ENCODE assay signal across 16 cellular contexts in the genomic region with DNA sequence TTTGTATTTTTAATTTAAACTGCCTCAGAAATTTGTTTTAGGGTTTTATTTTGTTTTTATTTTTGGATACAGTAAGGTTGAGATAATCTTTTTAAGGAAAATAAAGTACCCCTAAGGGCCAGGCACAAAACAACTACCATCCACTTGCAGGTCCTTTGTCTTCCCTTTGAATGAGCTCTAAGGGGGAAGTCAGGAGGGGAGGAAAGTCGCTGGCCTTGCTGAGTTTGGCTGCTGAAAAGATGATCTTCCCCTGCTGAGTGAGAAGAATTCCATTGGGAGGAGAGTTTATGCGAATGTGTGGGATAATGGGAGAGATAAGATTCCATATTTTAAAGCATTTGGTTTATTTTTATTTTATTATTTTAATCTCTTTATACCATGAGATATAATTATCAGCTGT.
"Had no signal": no experiment of that assay in that cellular context is flagged by ENCODE, and none has a peak within 500 bp of the region (broad histone marks: within the 10 kb centered on the region; RNA-seq: fewer than 3 reads in every experiment).

No MANE protein-coding gene starts in this region.

- H3K27ac Mint-ChIP-seq: activated CD4-positive, alpha-beta T cell treated with anti-CD3 and anti-CD28 coated beads, Interleukin-2, amount 10 ng/mL, durations not matched to agents 7 days and 5 days; activated naive CD8-positive, alpha-beta T cell treated with anti-CD3 and anti-CD28 coated beads, Interleukin-2, amount 50 U/mL, for 24 hours; T-helper 1 cell treated with Interleukin-12 subunit alpha and Interleukin-12 subunit beta and Interleukin-4 antibody, amounts not matched to agents 30 μg/mL and 1 μg/mL, for 36 hours had no signal

- H3K4me3 Mint-ChIP-seq: activated CD4-positive, alpha-beta T cell treated with anti-CD3 and anti-CD28 coated beads, Interleukin-2, amount 10 ng/mL, durations not matched to agents 7 days and 5 days; activated naive CD8-positive, alpha-beta T cell treated with anti-CD3 and anti-CD28 coated beads, Interleukin-2, amount 50 U/mL, for 24 hours; effector memory CD8-positive, alpha-beta T cell; nephron progenitor cell; T-helper 1 cell treated with Interleukin-12 subunit alpha and Interleukin-12 subunit beta and Interleukin-4 antibody, amounts not matched to agents 30 μg/mL and 1 μg/mL, for 36 hours had no signal

- H3K27ac ChIP-seq: epithelial cell of prostate, left ventricle myocardium inferior, psoas muscle had no signal

- H3K4me3 ChIP-seq: left ventricle myocardium inferior, psoas muscle had no signal

- DNase-seq: activated CD4-positive, alpha-beta T cell treated with anti-CD3 and anti-CD28 coated beads, Interleukin-2, amount 10 ng/mL, durations not matched to agents 7 days and 5 days; activated CD4-positive, CD25-positive, alpha-beta regulatory T cell; activated naive CD4-positive, alpha-beta T cell; activated naive CD8-positive, alpha-beta T cell treated with anti-CD3 and anti-CD28 coated beads, Interleukin-2, amount 50 U/mL, for 24 hours; aorta; cerebellar nuclear complex; effector memory CD8-positive, alpha-beta T cell; foreskin melanocyte; left ventricle myocardium inferior; nephron progenitor cell; psoas muscle; stimulated activated naive CD8-positive, alpha-beta T cell treated with anti-CD3 and anti-CD28 coated beads, Interleukin-15, Interleukin-2, amounts not matched to agents 100 U/mL and 50 U/mL, for 24 hours; trophoblast cell had no signal

- H3K4me1 ChIP-seq: left ventricle myocardium inferior, psoas muscle had no signal

- ATAC-seq: activated naive CD8-positive, alpha-beta T cell treated with anti-CD3 and anti-CD28 coated beads, Interleukin-2, amount 50 U/mL, for 24 hours; effector memory CD8-positive, alpha-beta T cell; psoas muscle; sciatic nerve; stimulated activated naive CD8-positive, alpha-beta T cell treated with anti-CD3 and anti-CD28 coated beads, Interleukin-15, Interleukin-2, amounts not matched to agents 100 U/mL and 50 U/mL, for 24 hours had no signal

- H3K27me3 Mint-ChIP-seq: activated CD4-positive, alpha-beta T cell treated with anti-CD3 and anti-CD28 coated beads, Interleukin-2, amount 10 ng/mL, durations not matched to agents 7 days and 5 days; activated naive CD8-positive, alpha-beta T cell treated with anti-CD3 and anti-CD28 coated beads, Interleukin-2, amount 50 U/mL, for 24 hours; effector memory CD8-positive, alpha-beta T cell had no signal
